In the genomic region with DNA sequence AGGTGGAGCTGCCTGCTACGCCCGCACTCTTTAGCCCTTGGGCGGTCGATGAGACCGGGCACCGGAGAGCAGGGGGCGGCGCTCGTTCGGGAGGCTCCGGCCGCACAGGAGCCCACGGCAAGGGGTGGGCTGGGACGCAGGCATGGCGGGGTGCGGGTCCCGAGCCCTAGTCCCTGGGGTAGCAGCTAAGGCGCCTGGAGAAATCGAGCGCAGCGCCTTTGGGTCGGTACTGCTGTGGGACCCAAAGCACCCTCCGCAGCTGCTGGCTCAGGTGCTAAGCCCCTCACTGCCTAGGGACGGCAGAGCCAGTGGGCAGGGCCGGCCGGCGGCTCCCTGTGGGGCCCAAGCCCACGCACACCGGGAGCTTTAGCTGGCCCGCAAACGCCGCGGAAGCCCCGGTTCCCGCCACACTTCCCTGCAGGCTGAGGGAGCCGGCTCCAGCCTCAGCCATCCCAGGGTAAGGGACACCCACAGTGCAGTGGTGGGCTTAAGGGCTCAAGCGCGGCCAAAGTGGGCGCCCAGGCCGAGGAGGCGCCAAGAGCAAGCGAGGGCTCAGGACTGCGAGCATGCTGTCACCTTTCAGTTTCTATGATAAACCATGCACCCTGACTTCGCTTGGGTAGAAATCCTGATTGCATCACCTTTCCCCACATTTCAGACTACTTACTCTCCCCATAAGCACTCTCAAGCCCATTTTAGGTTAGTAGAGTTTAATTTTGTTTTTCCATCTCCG, we compare ENCODE assay signal across 1 cellular context.
TF ChIP-seq lines count a peak whose summit lies in the region.

No MANE protein-coding gene starts in this region.

TF ChIP-seq in K562, 482 proteins besides CTCF, POLR2A, EP300 and RAD21:
- TF ChIP-seq ZBTB1 (CRISPR knock-in tag; IDR thresholded peaks at IDR 0.05; ENCODE audit: borderline replicate concordance, low read depth) (no peak), ZNF778 (CRISPR knock-in tag; IDR thresholded peaks at IDR 0.05) (no peak), ETV6 (IDR thresholded peaks at IDR 0.05; ENCODE audit: borderline replicate concordance in 1 of 2, low read depth in 2 of 2, low read length in 1 of 2) (no peak), ETV6 (CRISPR knock-in tag; IDR thresholded peaks at IDR 0.05; ENCODE audit: borderline replicate concordance) (no peak), CEBPG (CRISPR knock-in tag; IDR thresholded peaks at IDR 0.05) (peak; percentile 62), CEBPG (tag; conservative IDR thresholded peaks at IDR 0.05 in 1 of 2, IDR thresholded peaks at IDR 0.05 in 1 of 2) (no peak; a peak in 1 of 4 replicates), HDAC6 (IDR thresholded peaks at IDR 0.05; ENCODE audit: low read depth, low read length) (no peak), RFX5 (IDR thresholded peaks at IDR 0.05; ENCODE audit: low read depth, low read length) (no peak), ETV5 (CRISPR knock-in tag; IDR thresholded peaks at IDR 0.05; ENCODE audit: low read depth) (no peak), MEF2A (IDR thresholded peaks at IDR 0.05; ENCODE audit: control insufficient read depth, low read depth, low read length) (no peak), ZBTB17 (CRISPR knock-in tag; IDR thresholded peaks at IDR 0.05) (no peak), SMARCA5 (IDR thresholded peaks at IDR 0.05) (no peak), CEBPB (tag; IDR thresholded peaks at IDR 0.05) (peak; percentile 29; the same call in 1 of the 2 replicates)
- TF ChIP-seq, protein P1, sequence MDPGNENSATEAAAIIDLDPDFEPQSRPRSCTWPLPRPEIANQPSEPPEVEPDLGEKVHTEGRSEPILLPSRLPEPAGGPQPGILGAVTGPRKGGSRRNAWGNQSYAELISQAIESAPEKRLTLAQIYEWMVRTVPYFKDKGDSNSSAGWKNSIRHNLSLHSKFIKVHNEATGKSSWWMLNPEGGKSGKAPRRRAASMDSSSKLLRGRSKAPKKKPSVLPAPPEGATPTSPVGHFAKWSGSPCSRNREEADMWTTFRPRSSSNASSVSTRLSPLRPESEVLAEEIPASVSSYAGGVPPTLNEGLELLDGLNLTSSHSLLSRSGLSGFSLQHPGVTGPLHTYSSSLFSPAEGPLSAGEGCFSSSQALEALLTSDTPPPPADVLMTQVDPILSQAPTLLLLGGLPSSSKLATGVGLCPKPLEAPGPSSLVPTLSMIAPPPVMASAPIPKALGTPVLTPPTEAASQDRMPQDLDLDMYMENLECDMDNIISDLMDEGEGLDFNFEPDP (CRISPR knock-in tag; IDR thresholded peaks at IDR 0.05), result no peak
- TF ChIP-seq, protein P2, sequence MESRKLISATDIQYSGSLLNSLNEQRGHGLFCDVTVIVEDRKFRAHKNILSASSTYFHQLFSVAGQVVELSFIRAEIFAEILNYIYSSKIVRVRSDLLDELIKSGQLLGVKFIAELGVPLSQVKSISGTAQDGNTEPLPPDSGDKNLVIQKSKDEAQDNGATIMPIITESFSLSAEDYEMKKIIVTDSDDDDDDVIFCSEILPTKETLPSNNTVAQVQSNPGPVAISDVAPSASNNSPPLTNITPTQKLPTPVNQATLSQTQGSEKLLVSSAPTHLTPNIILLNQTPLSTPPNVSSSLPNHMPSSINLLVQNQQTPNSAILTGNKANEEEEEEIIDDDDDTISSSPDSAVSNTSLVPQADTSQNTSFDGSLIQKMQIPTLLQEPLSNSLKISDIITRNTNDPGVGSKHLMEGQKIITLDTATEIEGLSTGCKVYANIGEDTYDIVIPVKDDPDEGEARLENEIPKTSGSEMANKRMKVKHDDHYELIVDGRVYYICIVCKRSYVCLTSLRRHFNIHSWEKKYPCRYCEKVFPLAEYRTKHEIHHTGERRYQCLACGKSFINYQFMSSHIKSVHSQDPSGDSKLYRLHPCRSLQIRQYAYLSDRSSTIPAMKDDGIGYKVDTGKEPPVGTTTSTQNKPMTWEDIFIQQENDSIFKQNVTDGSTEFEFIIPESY (CRISPR knock-in tag; IDR thresholded peaks at IDR 0.05), result peak; percentile 67
- TF ChIP-seq, protein P3, sequence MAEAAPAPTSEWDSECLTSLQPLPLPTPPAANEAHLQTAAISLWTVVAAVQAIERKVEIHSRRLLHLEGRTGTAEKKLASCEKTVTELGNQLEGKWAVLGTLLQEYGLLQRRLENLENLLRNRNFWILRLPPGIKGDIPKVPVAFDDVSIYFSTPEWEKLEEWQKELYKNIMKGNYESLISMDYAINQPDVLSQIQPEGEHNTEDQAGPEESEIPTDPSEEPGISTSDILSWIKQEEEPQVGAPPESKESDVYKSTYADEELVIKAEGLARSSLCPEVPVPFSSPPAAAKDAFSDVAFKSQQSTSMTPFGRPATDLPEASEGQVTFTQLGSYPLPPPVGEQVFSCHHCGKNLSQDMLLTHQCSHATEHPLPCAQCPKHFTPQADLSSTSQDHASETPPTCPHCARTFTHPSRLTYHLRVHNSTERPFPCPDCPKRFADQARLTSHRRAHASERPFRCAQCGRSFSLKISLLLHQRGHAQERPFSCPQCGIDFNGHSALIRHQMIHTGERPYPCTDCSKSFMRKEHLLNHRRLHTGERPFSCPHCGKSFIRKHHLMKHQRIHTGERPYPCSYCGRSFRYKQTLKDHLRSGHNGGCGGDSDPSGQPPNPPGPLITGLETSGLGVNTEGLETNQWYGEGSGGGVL (CRISPR knock-in tag; IDR thresholded peaks at IDR 0.05), result no peak
- TF ChIP-seq, protein P4, sequence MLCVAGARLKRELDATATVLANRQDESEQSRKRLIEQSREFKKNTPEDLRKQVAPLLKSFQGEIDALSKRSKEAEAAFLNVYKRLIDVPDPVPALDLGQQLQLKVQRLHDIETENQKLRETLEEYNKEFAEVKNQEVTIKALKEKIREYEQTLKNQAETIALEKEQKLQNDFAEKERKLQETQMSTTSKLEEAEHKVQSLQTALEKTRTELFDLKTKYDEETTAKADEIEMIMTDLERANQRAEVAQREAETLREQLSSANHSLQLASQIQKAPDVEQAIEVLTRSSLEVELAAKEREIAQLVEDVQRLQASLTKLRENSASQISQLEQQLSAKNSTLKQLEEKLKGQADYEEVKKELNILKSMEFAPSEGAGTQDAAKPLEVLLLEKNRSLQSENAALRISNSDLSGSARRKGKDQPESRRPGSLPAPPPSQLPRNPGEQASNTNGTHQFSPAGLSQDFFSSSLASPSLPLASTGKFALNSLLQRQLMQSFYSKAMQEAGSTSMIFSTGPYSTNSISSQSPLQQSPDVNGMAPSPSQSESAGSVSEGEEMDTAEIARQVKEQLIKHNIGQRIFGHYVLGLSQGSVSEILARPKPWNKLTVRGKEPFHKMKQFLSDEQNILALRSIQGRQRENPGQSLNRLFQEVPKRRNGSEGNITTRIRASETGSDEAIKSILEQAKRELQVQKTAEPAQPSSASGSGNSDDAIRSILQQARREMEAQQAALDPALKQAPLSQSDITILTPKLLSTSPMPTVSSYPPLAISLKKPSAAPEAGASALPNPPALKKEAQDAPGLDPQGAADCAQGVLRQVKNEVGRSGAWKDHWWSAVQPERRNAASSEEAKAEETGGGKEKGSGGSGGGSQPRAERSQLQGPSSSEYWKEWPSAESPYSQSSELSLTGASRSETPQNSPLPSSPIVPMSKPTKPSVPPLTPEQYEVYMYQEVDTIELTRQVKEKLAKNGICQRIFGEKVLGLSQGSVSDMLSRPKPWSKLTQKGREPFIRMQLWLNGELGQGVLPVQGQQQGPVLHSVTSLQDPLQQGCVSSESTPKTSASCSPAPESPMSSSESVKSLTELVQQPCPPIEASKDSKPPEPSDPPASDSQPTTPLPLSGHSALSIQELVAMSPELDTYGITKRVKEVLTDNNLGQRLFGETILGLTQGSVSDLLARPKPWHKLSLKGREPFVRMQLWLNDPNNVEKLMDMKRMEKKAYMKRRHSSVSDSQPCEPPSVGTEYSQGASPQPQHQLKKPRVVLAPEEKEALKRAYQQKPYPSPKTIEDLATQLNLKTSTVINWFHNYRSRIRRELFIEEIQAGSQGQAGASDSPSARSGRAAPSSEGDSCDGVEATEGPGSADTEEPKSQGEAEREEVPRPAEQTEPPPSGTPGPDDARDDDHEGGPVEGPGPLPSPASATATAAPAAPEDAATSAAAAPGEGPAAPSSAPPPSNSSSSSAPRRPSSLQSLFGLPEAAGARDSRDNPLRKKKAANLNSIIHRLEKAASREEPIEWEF (CRISPR knock-in tag; IDR thresholded peaks at IDR 0.05), result no peak
- TF ChIP-seq, protein P5, sequence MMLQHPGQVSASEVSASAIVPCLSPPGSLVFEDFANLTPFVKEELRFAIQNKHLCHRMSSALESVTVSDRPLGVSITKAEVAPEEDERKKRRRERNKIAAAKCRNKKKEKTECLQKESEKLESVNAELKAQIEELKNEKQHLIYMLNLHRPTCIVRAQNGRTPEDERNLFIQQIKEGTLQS (IDR thresholded peaks at IDR 0.05), result peak; percentile 56
- TF ChIP-seq, protein P5 (CRISPR knock-in tag; conservative IDR thresholded peaks at IDR 0.05), result no peak
